17 cellular contexts compared by ENCODE assay signal in the genomic region with DNA sequence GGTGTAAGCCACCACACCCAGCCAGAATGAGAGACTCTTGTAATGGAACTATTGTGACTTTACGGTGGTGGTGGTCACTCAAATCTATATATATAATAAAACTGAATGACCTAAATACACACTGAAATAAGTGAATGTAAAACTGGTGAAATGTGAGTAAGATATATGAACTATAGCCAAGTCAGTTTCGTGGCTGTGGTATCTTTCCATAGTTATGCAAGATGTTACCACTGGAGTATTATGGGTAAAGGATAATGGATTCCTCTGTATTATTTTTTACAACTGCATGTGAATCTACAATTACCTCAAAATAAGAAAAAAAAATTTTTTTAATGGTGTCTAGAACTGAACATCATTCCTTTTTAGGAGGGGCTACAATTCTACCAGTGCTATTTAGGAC.
"Had no signal": no experiment of that assay in that cellular context is flagged by ENCODE, and none has a peak within 500 bp of the region (broad histone marks: within the 10 kb centered on the region; RNA-seq: fewer than 3 reads in every experiment).

No MANE protein-coding gene starts in this region.

- H3K9me3 Mint-ChIP-seq: activated naive CD4-positive, alpha-beta T cell treated with anti-CD3 and anti-CD28 coated beads, Interleukin-2, amount 10 ng/mL, durations not matched to agents 7 days and 5 days; activated naive CD8-positive, alpha-beta T cell treated with anti-CD3 and anti-CD28 coated beads, Interleukin-2, amount 50 U/mL, for 24 hours; immature natural killer cell; memory B cell had no signal

- ATAC-seq: activated CD4-positive, CD25-positive, alpha-beta regulatory T cell treated with anti-CD3 and anti-CD28 coated beads, Interleukin-2, amount 50 U/mL, for 24 hours; activated naive CD8-positive, alpha-beta T cell treated with anti-CD3 and anti-CD28 coated beads, Interleukin-2, amount 50 U/mL, for 24 hours; esophagus mucosa; stimulated activated naive CD8-positive, alpha-beta T cell treated with anti-CD3 and anti-CD28 coated beads, Interleukin-15, Interleukin-2, amounts not matched to agents 100 U/mL and 50 U/mL, for 24 hours had no signal

- H3K4me3 Mint-ChIP-seq: activated naive CD4-positive, alpha-beta T cell treated with anti-CD3 and anti-CD28 coated beads, Interleukin-2, amount 10 ng/mL, durations not matched to agents 7 days and 5 days; activated naive CD8-positive, alpha-beta T cell treated with anti-CD3 and anti-CD28 coated beads, Interleukin-2, amount 50 U/mL, for 24 hours; immature natural killer cell; memory B cell had no signal

- DNase-seq: activated CD4-positive, alpha-beta T cell treated with anti-CD3 and anti-CD28 coated beads, Interleukin-2, amount 50 U/mL, for 1 hour; activated CD8-positive, alpha-beta memory T cell treated with anti-CD3 and anti-CD28 coated beads, Interleukin-2, amount 50 U/mL, for 4 hours; activated effector memory CD4-positive, alpha-beta T cell treated with Interleukin-2 at 50 U/mL for 16 hours; activated naive CD4-positive, alpha-beta T cell treated with anti-CD3 and anti-CD28 coated beads, Interleukin-2, amount 10 ng/mL, durations not matched to agents 7 days and 5 days; activated naive CD8-positive, alpha-beta T cell treated with anti-CD3 and anti-CD28 coated beads, Interleukin-2, amount 50 U/mL, for 24 hours; activated T-cell treated with anti-CD3 and anti-CD28 coated beads, Interleukin-2, amount 50 U/mL, for 48 hours; cerebellar nuclear complex; effector CD4-positive, alpha-beta T cell; immature natural killer cell; stimulated activated naive CD8-positive, alpha-beta T cell treated with anti-CD3 and anti-CD28 coated beads, Interleukin-15, Interleukin-2, amounts not matched to agents 100 U/mL and 50 U/mL, for 24 hours; substantia nigra; T-helper 1 cell; T-helper 9 cell; tibial artery had no signal

- H3K27ac Mint-ChIP-seq: activated naive CD8-positive, alpha-beta T cell treated with anti-CD3 and anti-CD28 coated beads, Interleukin-2, amount 50 U/mL, for 24 hours; immature natural killer cell; memory B cell had no signal

- H3K27me3 Mint-ChIP-seq: activated naive CD4-positive, alpha-beta T cell treated with anti-CD3 and anti-CD28 coated beads, Interleukin-2, amount 10 ng/mL, durations not matched to agents 7 days and 5 days; activated naive CD8-positive, alpha-beta T cell treated with anti-CD3 and anti-CD28 coated beads, Interleukin-2, amount 50 U/mL, for 24 hours; memory B cell had no signal
